Comparison of ENCODE assay signal across 20 cellular contexts in the genomic region with DNA sequence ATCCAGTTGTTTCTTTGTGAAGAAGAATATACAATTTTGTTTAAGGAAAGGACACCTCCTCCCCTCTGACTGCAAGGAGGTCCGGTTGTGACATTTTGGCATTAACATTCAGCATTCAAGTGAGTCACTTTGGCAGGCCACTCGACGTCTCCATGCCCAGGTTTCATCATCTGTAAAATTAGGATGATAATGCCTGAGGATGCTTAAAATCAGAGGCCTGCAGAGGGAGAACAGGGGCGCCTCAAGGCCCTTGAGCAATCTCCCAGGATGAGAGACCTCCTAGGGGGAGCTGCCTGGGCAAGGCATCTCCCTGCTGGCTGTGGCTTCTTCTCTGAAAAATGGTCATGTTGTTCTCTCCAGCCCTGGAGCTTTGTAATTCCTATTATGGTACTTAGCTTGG.
DNase-seq lines count a peak whose midpoint lies in the region; ATAC-seq and TF ChIP-seq lines count a peak whose summit lies in the region.
"Had no signal": no experiment of that assay in that cellular context is flagged by ENCODE, and none has a peak within 500 bp of the region (broad histone marks: within the 10 kb centered on the region; RNA-seq: fewer than 3 reads in every experiment).

No MANE protein-coding gene starts in this region.

- H3K4me1 Mint-ChIP-seq in naive thymus-derived CD4-positive, alpha-beta T cell, result no peaks in the 10 kb centered on the region
- H3K4me1 Mint-ChIP-seq: stimulated activated effector memory CD8-positive, alpha-beta T cell treated with anti-CD3 and anti-CD28 coated beads, Interleukin-12 subunit alpha, Interleukin-12 subunit beta, amount 100 ng/mL, for 72 hours had no signal

- 15 to 57% methylated on average over 3 of the region's 4 CpGs for WGBS in gastroesophageal sphincter (ENCODE audit: low coverage in 1 of 2), 2 donors
- 22 to 47% (median 23%) methylated on average over 4 of the region's 4 CpGs for WGBS in ovary, 3 donors
- 67% methylated on average over 4 of the region's 4 CpGs; no CpG with 5 or more reads in 1 of the 2 donors for WGBS in transverse colon (ENCODE audit: low coverage in 1 of 2), 2 donors

- in situ Hi-C loops in transverse colon (cut with MboI; ENCODE audit: low pct_ligation_motif_present in 1 of 4, low pct_unique_long_range_greater_than_20kb in 1 of 4, low sequenced_read_pairs in 3 of 4), result loop anchor here in 2 of 4 donors (25.0 kb wide), 2 partner anchors 396 to 421 kb away; no protein-coding TSS in a partner anchor

- TF ChIP-seq EP300 in gastroesophageal sphincter (IDR thresholded peaks at IDR 0.05) (no peak), ovary (IDR thresholded peaks at IDR 0.05) (no peak), transverse colon (IDR thresholded peaks at IDR 0.05; ENCODE audit: low read depth) (no peak)

- H3K27me3 ChIP-seq in A673 (replicated peaks; ENCODE audit: insufficient read depth, low read depth, low read length, poor library complexity) (no peaks in the 10 kb centered on the region), gastroesophageal sphincter (no peaks in the 10 kb centered on the region), ovary (no peaks in the 10 kb centered on the region), transverse colon (no peaks in the 10 kb centered on the region)
- H3K27me3 ChIP-seq in naive thymus-derived CD4-positive, alpha-beta T cell (ENCODE audit: control insufficient read depth in 2 of 2, insufficient read depth in 2 of 2, low read length in 2 of 2), result peaks cover 0 to 4% of the 10 kb centered on the region in 2 donors
- H3K27me3 ChIP-seq: adrenal gland, brain microvascular endothelial cell, Peyer's patch had no signal

- no TSS peak for BruUV-seq in A673 (replicated peaks; lab: Mats Ljungman, UMichigan)

- CTCF ChIA-PET in A673 (lab: Charles Lee), result no interaction called here
- CTCF ChIA-PET in naive thymus-derived CD4-positive, alpha-beta T cell (lab: Charles Lee), result interaction anchor here (0.7 kb wide), 1 partner anchor 422 kb away, joined by 3 read pairs; no protein-coding TSS in a partner anchor

- ATAC-seq in gastroesophageal sphincter (peak; percentile 76), GM19467 (IDR thresholded peaks at IDR 0.05; ENCODE audit: unreplicated experiment) (no peak)
- no peak for ATAC-seq in naive thymus-derived CD4-positive, alpha-beta T cell
- ATAC-seq: stimulated activated effector memory CD8-positive, alpha-beta T cell treated with anti-CD3 and anti-CD28 coated beads, Interleukin-12 subunit alpha, Interleukin-12 subunit beta, amount 100 ng/mL, for 72 hours had no signal

- no peaks in the 10 kb centered on the region for H3K4me1 ChIP-seq in A673 (ENCODE audit: insufficient read depth, low read length, poor library complexity, severe bottlenecking)
- H3K4me1 ChIP-seq in gastroesophageal sphincter, result peaks cover 2 to 43% (median 6%) of the 10 kb centered on the region in 3 donors
- peaks cover 21% of the 10 kb centered on the region for H3K4me1 ChIP-seq in ovary (ENCODE audit: insufficient read depth)
- H3K4me1 ChIP-seq in naive thymus-derived CD4-positive, alpha-beta T cell (ENCODE audit: control insufficient read depth in 2 of 2, insufficient read depth in 2 of 2, low read length in 2 of 2), result no peaks in the 10 kb centered on the region
- H3K4me1 ChIP-seq in transverse colon, result peaks cover 0 to 16% (median 3%) of the 10 kb centered on the region in 4 donors
- H3K4me1 ChIP-seq: adrenal gland, Peyer's patch had no signal

- H3K27me3 Mint-ChIP-seq in naive thymus-derived CD4-positive, alpha-beta T cell, result peaks cover 0 to 11% (median 0%) of the 10 kb centered on the region in 5 donors
- H3K27me3 Mint-ChIP-seq: activated T-cell treated with anti-CD3 and anti-CD28 coated beads, Interleukin-2, amount 50 U/mL, for 24 hours had no signal

- TF ChIP-seq CTCF in A673 (conservative IDR thresholded peaks at IDR 0.05; ENCODE audit: low read depth, low read length) (no peak), gastroesophageal sphincter (IDR thresholded peaks at IDR 0.05) (no peak), ovary (IDR thresholded peaks at IDR 0.05) (no peak), transverse colon (IDR thresholded peaks at IDR 0.05) (no peak)

- H3K9me3 ChIP-seq in A673 (ENCODE audit: low read depth, low read length, poor library complexity, severe bottlenecking), result no peaks in the 10 kb centered on the region
- H3K9me3 ChIP-seq in gastroesophageal sphincter, result no peaks in the 10 kb centered on the region
- H3K9me3 ChIP-seq in ovary, result no peaks in the 10 kb centered on the region
- no peaks in the 10 kb centered on the region for H3K9me3 ChIP-seq in naive thymus-derived CD4-positive, alpha-beta T cell (ENCODE audit: control insufficient read depth in 2 of 3, low read length in 3 of 3)
- no peaks in the 10 kb centered on the region for H3K9me3 ChIP-seq in transverse colon
- H3K9me3 ChIP-seq: adrenal gland, Peyer's patch had no signal

- POLR2A ChIA-PET in A673 (lab: Charles Lee; ENCODE audit: low non-redundant PET), result no interaction called here
- POLR2A ChIA-PET in naive thymus-derived CD4-positive, alpha-beta T cell (lab: Charles Lee), result no interaction called here

- no peak overlapping the region for H3K4me3 ChIP-seq in A673 (ENCODE audit: low read depth, low read length, poor library complexity, severe bottlenecking)
- no peak overlapping the region for H3K4me3 ChIP-seq in gastroesophageal sphincter
- H3K4me3 ChIP-seq in ovary, result no peak overlapping the region
- H3K4me3 ChIP-seq in naive thymus-derived CD4-positive, alpha-beta T cell (ENCODE audit: low read length), result no peak overlapping the region
- H3K4me3 ChIP-seq in transverse colon, result no peak overlapping the region
- H3K4me3 ChIP-seq: adrenal gland, Peyer's patch, smooth muscle cell had no signal

- TF ChIP-seq POLR2A in gastroesophageal sphincter (IDR thresholded peaks at IDR 0.05) (no peak), ovary (IDR thresholded peaks at IDR 0.05) (no peak), transverse colon (IDR thresholded peaks at IDR 0.05) (no peak)

- DNase-seq in A673 (ENCODE audit: low spot score), result peak; percentile 0
- peak; percentile 5 for DNase-seq in NCI-H69 (lab: John Stamatoyannopoulos, UW)
- DNase-seq in ovary, result peak in 4 of 5 donors; percentile 14 to 55 (median 34)
- no peak for DNase-seq in naive thymus-derived CD4-positive, alpha-beta T cell
- no peak for DNase-seq in transverse colon
- DNase-seq in GM19240 (ENCODE audit: insufficient read length, low spot score), result no peak
- DNase-seq: activated CD4-positive, alpha-beta T cell treated with anti-CD3 and anti-CD28 coated beads for 4 hours; activated T-cell treated with anti-CD3 and anti-CD28 coated beads, Interleukin-2, amount 50 U/mL, for 24 hours; adrenal gland; brain microvascular endothelial cell; COR-L47; effector memory CD4-positive, alpha-beta T cell; NCI-H1436; NCI-H2107; NCI-H524; Peyer's patch had no signal

- H3K36me3 Mint-ChIP-seq in naive thymus-derived CD4-positive, alpha-beta T cell, result peaks cover 0 to 4% (median 0%) of the 10 kb centered on the region in 5 donors
- H3K36me3 Mint-ChIP-seq: stimulated activated effector memory CD8-positive, alpha-beta T cell treated with anti-CD3 and anti-CD28 coated beads, Interleukin-12 subunit alpha, Interleukin-12 subunit beta, amount 100 ng/mL, for 72 hours had no signal

- H3K4me3 Mint-ChIP-seq in naive thymus-derived CD4-positive, alpha-beta T cell, result no peak overlapping the region
- H3K4me3 Mint-ChIP-seq: activated T-cell treated with anti-CD3 and anti-CD28 coated beads, Interleukin-2, amount 50 U/mL, for 24 hours; stimulated activated effector memory CD8-positive, alpha-beta T cell treated with anti-CD3 and anti-CD28 coated beads, Interleukin-12 subunit alpha, Interleukin-12 subunit beta, amount 100 ng/mL, for 72 hours had no signal

- peaks cover 0 to 6% (median 0%) of the 10 kb centered on the region in 11 donors for H3K9me3 Mint-ChIP-seq in naive thymus-derived CD4-positive, alpha-beta T cell
- H3K9me3 Mint-ChIP-seq: activated T-cell treated with anti-CD3 and anti-CD28 coated beads, Interleukin-2, amount 50 U/mL, for 24 hours had no signal

- H3K27ac ChIP-seq in A673 (ENCODE audit: low read depth, low read length, poor library complexity, severe bottlenecking) (no peak overlapping the region), gastroesophageal sphincter (no peak overlapping the region), ovary (no peak overlapping the region), transverse colon (no peak overlapping the region)
- H3K27ac ChIP-seq in naive thymus-derived CD4-positive, alpha-beta T cell (ENCODE audit: low read depth, low read length), result no peak overlapping the region
- H3K27ac ChIP-seq: adrenal gland, brain microvascular endothelial cell, Peyer's patch had no signal

- intact Hi-C loops in A673 (cut with micrococcal nuclease; ENCODE audit: unreplicated experiment) (no loop called here), ovary (cut with DNase I) (no loop called here), transverse colon (cut with DNase I; ENCODE audit: low total_unique reads) (no loop called here)
- intact Hi-C loops in naive thymus-derived CD4-positive, alpha-beta T cell (cut with micrococcal nuclease), result no loop called here

- no peak overlapping the region for H3K27ac Mint-ChIP-seq in naive thymus-derived CD4-positive, alpha-beta T cell
- H3K27ac Mint-ChIP-seq: activated T-cell treated with anti-CD3 and anti-CD28 coated beads, Interleukin-2, amount 50 U/mL, for 24 hours; stimulated activated effector memory CD8-positive, alpha-beta T cell treated with anti-CD3 and anti-CD28 coated beads, Interleukin-12 subunit alpha, Interleukin-12 subunit beta, amount 100 ng/mL, for 72 hours had no signal

- H3K36me3 ChIP-seq in A673 (ENCODE audit: insufficient read depth, low read length, poor library complexity, severe bottlenecking) (no peaks in the 10 kb centered on the region), gastroesophageal sphincter (no peaks in the 10 kb centered on the region), ovary (no peaks in the 10 kb centered on the region), transverse colon (no peaks in the 10 kb centered on the region)
- H3K36me3 ChIP-seq in naive thymus-derived CD4-positive, alpha-beta T cell (ENCODE audit: control insufficient read depth in 2 of 3, insufficient read depth in 3 of 3, low read length in 3 of 3), result no peaks in the 10 kb centered on the region
- H3K36me3 ChIP-seq: adrenal gland, brain microvascular endothelial cell, Peyer's patch had no signal

Comparison
In these comparisons a context has a peak if more than half of its experiments do, and no peak if none do; other contexts are left out.
1. DNase-seq: peak in A673 (single experiment), NCI-H69 (single experiment) and ovary (4 of 5); none in naive thymus-derived CD4-positive, alpha-beta T cell (0 of 9), transverse colon (single experiment) and GM19240 (single experiment).